Comparison of ENCODE assay signal across 1 cellular context in genomic region chr3:44114142-44114541, GRCh38.
TF ChIP-seq lines count a peak whose summit lies in the region.

No MANE protein-coding gene starts in this region.

TF ChIP-seq in SK-N-SH treated with all-trans-retinoic acid at 6 μM for 48 hours, 23 proteins besides CTCF, POLR2A, EP300 and RAD21 (continued from another document):
- no peak for TF ChIP-seq PATZ1 (CRISPR knock-in tag; IDR thresholded peaks at IDR 0.05; ENCODE audit: borderline replicate concordance)
- TF ChIP-seq TOX (CRISPR knock-in tag; IDR thresholded peaks at IDR 0.05; ENCODE audit: borderline replicate concordance) = no peak
- no peak for TF ChIP-seq ARNTL (CRISPR knock-in tag; IDR thresholded peaks at IDR 0.05; ENCODE audit: borderline replicate concordance, low read depth)
- TF ChIP-seq CSDC2 (CRISPR knock-in tag; IDR thresholded peaks at IDR 0.05) = no peak
- no peak for TF ChIP-seq CSRNP3 (CRISPR knock-in tag; IDR thresholded peaks at IDR 0.05)
- TF ChIP-seq SNAI2 (CRISPR knock-in tag; IDR thresholded peaks at IDR 0.05) = no peak
- no peak for TF ChIP-seq ISL1 (CRISPR knock-in tag; IDR thresholded peaks at IDR 0.05)
- no peak for TF ChIP-seq GLIS3 (CRISPR knock-in tag; IDR thresholded peaks at IDR 0.05)
